Comparison of ENCODE assay signal across 25 cellular contexts in genomic region chr16:12252616-12253015, GRCh38.
A peak's percentile ranks its signal among the peaks of the same experiment; 100 is the strongest.
DNase-seq lines count a peak whose midpoint lies in the region; ATAC-seq and TF ChIP-seq lines count a peak whose summit lies in the region.
"Had no signal": no experiment of that assay in that cellular context is flagged by ENCODE, and none has a peak within 500 bp of the region (broad histone marks: within the 10 kb centered on the region; RNA-seq: fewer than 3 reads in every experiment).

No MANE protein-coding gene starts in this region.

- no peak for TF ChIP-seq CTCF in mammary epithelial cell (conservative IDR thresholded peaks at IDR 0.05 in 1 of 2, IDR thresholded peaks at IDR 0.05 in 1 of 2; ENCODE audit: extremely low read depth in 1 of 2, insufficient read depth in 1 of 2, low read depth in 1 of 2, low read length in 2 of 2)

- DNase-seq in DMS79 treated with DMSO at 0.1 percent for 48 hours (lab: John Stamatoyannopoulos, UW) (peak; percentile 86), NCI-H2171 (lab: John Stamatoyannopoulos, UW) (peak; percentile 93), SJCRH30 (peak; percentile 84 to 85), HT-29 (ENCODE audit: low spot score) (no peak), mammary epithelial cell (no peak), SW480 (ENCODE audit: low spot score) (no peak)
- DNase-seq: activated B cell treated with CpG ODN at 0.5 μM for 24 hours; activated CD4-positive, alpha-beta memory T cell treated with anti-CD3 and anti-CD28 coated beads, Interleukin-2, amount 10 ng/mL, durations not matched to agents 7 days and 5 days; activated gamma-delta T cell treated with Interleukin-2 at 50 U/mL for 16 hours; activated T-cell treated with anti-CD3 and anti-CD28 coated beads for 4 hours; adrenal gland; CD8-positive, alpha-beta memory T cell; Kasumi-1; left lung; NCI-H526 treated with DMSO at 0.1 percent for 48 hours; small intestine; stimulated activated CD4-positive, alpha-beta T cell treated with anti-CD3 and anti-CD28 coated beads, Interleukin-2, amount 100 ng/mL, for 48 hours; stimulated activated naive CD8-positive, alpha-beta T cell treated with anti-CD3 and anti-CD28 coated beads, Interleukin-15, Interleukin-2, amounts not matched to agents 100 U/mL and 50 U/mL, for 24 hours; T-helper 9 cell; transverse colon had no signal

- no peaks in the 10 kb centered on the region; a peak in 1 of 22 replicates for H3K9me3 ChIP-seq in BLaER1 treated with 17β-estradiol and CSF1 and Interleukin-3, amounts not matched to agents 10 nM and 100 nM (replicated peaks in 1 of 11)
- no peaks in the 10 kb centered on the region for H3K9me3 ChIP-seq in SJCRH30 (replicated peaks)
- H3K9me3 ChIP-seq in mammary epithelial cell (replicated peaks; ENCODE audit: insufficient read depth, low read length), result no peaks in the 10 kb centered on the region
- H3K9me3 ChIP-seq: adrenal gland, breast epithelium, heart right ventricle, left lung, transverse colon had no signal

- no peaks in the 10 kb centered on the region for H3K79me2 ChIP-seq in mammary epithelial cell (ENCODE audit: insufficient read depth, low read length)

- H3K4me1 ChIP-seq in BLaER1 treated with 17β-estradiol and CSF1 and Interleukin-3, amounts not matched to agents 10 nM and 100 nM, result peaks cover 0 to 57% (median 32%) of the 10 kb centered on the region in 10 experiments; a peak in 15 of 20 replicates
- H3K4me1 ChIP-seq in SJCRH30 (peaks cover 27% of the 10 kb centered on the region), mammary epithelial cell (ENCODE audit: insufficient read depth, low read length) (no peaks in the 10 kb centered on the region)
- H3K4me1 ChIP-seq: adrenal gland, breast epithelium, left lung had no signal

- no peak overlapping the region for H3K9ac ChIP-seq in BLaER1 treated with 17β-estradiol and CSF1 and Interleukin-3, amounts not matched to agents 10 nM and 100 nM
- H3K9ac ChIP-seq in mammary epithelial cell (ENCODE audit: insufficient read depth, low read length), result no peak overlapping the region

- no peak overlapping the region for H3K4me3 ChIP-seq in BLaER1 treated with 17β-estradiol and CSF1 and Interleukin-3, amounts not matched to agents 10 nM and 100 nM
- H3K4me3 ChIP-seq in SJCRH30 (no peak overlapping the region), mammary epithelial cell (replicated peaks in 1 of 3; ENCODE audit: insufficient read depth in 1 of 3, low read depth in 2 of 3, low read length in 3 of 3) (no peak overlapping the region)
- H3K4me3 ChIP-seq: adrenal gland, breast epithelium, heart right ventricle, left lung, transverse colon had no signal

- 84% methylated on average over 10 of the region's 10 CpGs for WGBS in mammary epithelial cell (ENCODE audit: low coverage, missing lambda C conversion rate)

- CTCF ChIA-PET in mammary epithelial cell (lab: Charles Lee; ENCODE audit: low non-redundant PET), result no interaction called here

- no peak overlapping the region for H3K27ac ChIP-seq in BLaER1 treated with 17β-estradiol and CSF1 and Interleukin-3, amounts not matched to agents 10 nM and 100 nM
- H3K27ac ChIP-seq in SJCRH30 (peak overlapping the region; percentile 32), mammary epithelial cell (ENCODE audit: insufficient read depth, low read depth, low read length) (no peak overlapping the region)
- H3K27ac ChIP-seq: adrenal gland, breast epithelium, heart right ventricle, left lung, transverse colon had no signal

- in situ Hi-C loops in mammary epithelial cell (cut with MboI; ENCODE audit: low sequenced_read_pairs in 2 of 2), result no loop called here

- H3K4me2 ChIP-seq in BLaER1 treated with 17β-estradiol and CSF1 and Interleukin-3, amounts not matched to agents 10 nM and 100 nM, result peak overlapping the region in 8 of 11 experiments; percentile 41 to 73 (median 62); a peak in 16 of 22 replicates
- no peak overlapping the region for H3K4me2 ChIP-seq in mammary epithelial cell (ENCODE audit: insufficient read depth, low read depth, low read length)

- intact Hi-C loops in mammary epithelial cell (cut with micrococcal nuclease), result no loop called here

- H3K36me3 ChIP-seq in BLaER1 treated with 17β-estradiol and CSF1 and Interleukin-3, amounts not matched to agents 10 nM and 100 nM, result no peaks in the 10 kb centered on the region; a peak in 1 of 22 replicates
- H3K36me3 ChIP-seq in SJCRH30, result no peaks in the 10 kb centered on the region
- H3K36me3 ChIP-seq in mammary epithelial cell (ENCODE audit: insufficient read depth, low read length), result no peaks in the 10 kb centered on the region
- H3K36me3 ChIP-seq: adrenal gland, breast epithelium, heart right ventricle, left lung, transverse colon had no signal

- ATAC-seq in HG03432 (IDR thresholded peaks at IDR 0.05; ENCODE audit: unreplicated experiment), result no peak
- ATAC-seq: HCT116; left lung; stimulated activated naive CD8-positive, alpha-beta T cell treated with anti-CD3 and anti-CD28 coated beads, Interleukin-15, Interleukin-2, amounts not matched to agents 100 U/mL and 50 U/mL, for 24 hours had no signal

- BruUV-seq in mammary epithelial cell (replicated peaks; lab: Mats Ljungman, UMichigan), result no TSS peak

- dilution Hi-C loops in mammary epithelial cell (cut with HindIII; ENCODE audit: low sequenced_read_pairs), result no loop called here

- no peaks in the 10 kb centered on the region for H3K27me3 ChIP-seq in BLaER1 treated with 17β-estradiol and CSF1 and Interleukin-3, amounts not matched to agents 10 nM and 100 nM
- no peaks in the 10 kb centered on the region for H3K27me3 ChIP-seq in SJCRH30
- no peaks in the 10 kb centered on the region for H3K27me3 ChIP-seq in mammary epithelial cell (ENCODE audit: insufficient read depth, low read length)
- H3K27me3 ChIP-seq: adrenal gland, breast epithelium, heart right ventricle, left lung, transverse colon had no signal

- H4K20me1 ChIP-seq in BLaER1 treated with 17β-estradiol and CSF1 and Interleukin-3, amounts not matched to agents 10 nM and 100 nM, result peaks cover 0 to 97% (median 0%) of the 10 kb centered on the region in 11 experiments; a peak in 4 of 22 replicates
- H4K20me1 ChIP-seq in mammary epithelial cell (ENCODE audit: insufficient read depth, low read length), result no peaks in the 10 kb centered on the region

- H2AFZ ChIP-seq in mammary epithelial cell (ENCODE audit: low read depth, low read length), result no peak overlapping the region

Comparison
In these comparisons a context has a peak if more than half of its experiments do, and no peak if none do; other contexts are left out.
1. DNase-seq: peak in DMS79 treated with DMSO at 0.1 percent for 48 hours (single experiment), NCI-H2171 (single experiment) and SJCRH30 (2 of 2); none in HT-29 (single experiment), mammary epithelial cell (single experiment) and SW480 (single experiment).